In genomic region chr13:108895220-108895704, GRCh38 we compare ENCODE assay signal across 8 cellular contexts.
A peak's percentile ranks its signal among the peaks of the same experiment; 100 is the strongest.
DNase-seq lines count a peak whose midpoint lies in the region; ATAC-seq and TF ChIP-seq lines count a peak whose summit lies in the region.

No MANE protein-coding gene starts in this region.

- H3K4me1 Mint-ChIP-seq in CD4-positive, CD25-positive, alpha-beta regulatory T cell: peaks cover 0 to 15% (median 10%) of the 10 kb centered on the region in 4 donors
- H3K4me1 Mint-ChIP-seq in mesothelial cell of epicardium: no peaks in the 10 kb centered on the region
- H3K4me1 Mint-ChIP-seq in activated T-cell treated with anti-CD3 and anti-CD28 coated beads, Interleukin-2, amount 50 U/mL, for 24 hours (ENCODE audit: low read depth): peaks cover 7% of the 10 kb centered on the region

- peaks cover 0 to 2% (median 0%) of the 10 kb centered on the region in 7 donors for H3K9me3 Mint-ChIP-seq in CD4-positive, CD25-positive, alpha-beta regulatory T cell
- H3K9me3 Mint-ChIP-seq in mesothelial cell of epicardium: no peaks in the 10 kb centered on the region
- H3K9me3 Mint-ChIP-seq in activated T-cell treated with anti-CD3 and anti-CD28 coated beads, Interleukin-2, amount 50 U/mL, for 24 hours: no peaks in the 10 kb centered on the region

- intact Hi-C loops in breast epithelium (cut with DNase I; ENCODE audit: low total_unique reads): no loop called here

- no peak for TF ChIP-seq POLR2A in breast epithelium (IDR thresholded peaks at IDR 0.05)

- H3K4me3 Mint-ChIP-seq in CD4-positive, CD25-positive, alpha-beta regulatory T cell: no peak overlapping the region
- H3K4me3 Mint-ChIP-seq in mesothelial cell of epicardium: no peak overlapping the region
- no peak overlapping the region for H3K4me3 Mint-ChIP-seq in activated T-cell treated with anti-CD3 and anti-CD28 coated beads, Interleukin-2, amount 50 U/mL, for 24 hours

- H3K4me1 ChIP-seq in CD4-positive, CD25-positive, alpha-beta regulatory T cell (ENCODE audit: control insufficient read depth, insufficient read depth, low read length, poor library complexity, severe bottlenecking): no peaks in the 10 kb centered on the region
- no peaks in the 10 kb centered on the region for H3K4me1 ChIP-seq in breast epithelium

- no peaks in the 10 kb centered on the region for H3K36me3 Mint-ChIP-seq in CD4-positive, CD25-positive, alpha-beta regulatory T cell
- no peaks in the 10 kb centered on the region for H3K36me3 Mint-ChIP-seq in mesothelial cell of epicardium
- no peaks in the 10 kb centered on the region for H3K36me3 Mint-ChIP-seq in activated T-cell treated with anti-CD3 and anti-CD28 coated beads, Interleukin-2, amount 50 U/mL, for 24 hours (ENCODE audit: low read depth)

- no peak overlapping the region for H3K27ac ChIP-seq in CD4-positive, CD25-positive, alpha-beta regulatory T cell (ENCODE audit: insufficient read depth, low read length, poor library complexity, severe bottlenecking)
- no peak overlapping the region for H3K27ac ChIP-seq in breast epithelium

- no peaks in the 10 kb centered on the region for H3K27me3 ChIP-seq in CD4-positive, CD25-positive, alpha-beta regulatory T cell (ENCODE audit: control insufficient read depth, insufficient read depth, low read length)
- no peaks in the 10 kb centered on the region for H3K27me3 ChIP-seq in breast epithelium

- no peaks in the 10 kb centered on the region for H3K27me3 Mint-ChIP-seq in CD4-positive, CD25-positive, alpha-beta regulatory T cell
- no peaks in the 10 kb centered on the region for H3K27me3 Mint-ChIP-seq in mesothelial cell of epicardium (ENCODE audit: low read depth)
- peaks cover 8% of the 10 kb centered on the region for H3K27me3 Mint-ChIP-seq in activated T-cell treated with anti-CD3 and anti-CD28 coated beads, Interleukin-2, amount 50 U/mL, for 24 hours

- no peak overlapping the region for H3K4me3 ChIP-seq in CD4-positive, CD25-positive, alpha-beta regulatory T cell (ENCODE audit: low read depth, low read length)
- no peak overlapping the region for H3K4me3 ChIP-seq in breast epithelium

- DNase-seq in CD4-positive, CD25-positive, alpha-beta regulatory T cell: peak in 2 of 3 donors; percentile 43 to 58
- peak; percentile 25 for DNase-seq in NCI-H345 treated with DMSO at 0.1 percent for 48 hours (lab: John Stamatoyannopoulos, UW; ENCODE audit: unreplicated experiment)
- DNase-seq in breast epithelium (ENCODE audit: low spot score in 2 of 2): no peak
- DNase-seq in mesothelial cell of epicardium (ENCODE audit: low spot score in 2 of 2, unreplicated experiment in 2 of 2): no peak
- DNase-seq in GOT3 (lab: John Stamatoyannopoulos, UW): no peak
- DNase-seq in KG1 (lab: John Stamatoyannopoulos, UW): no peak
- no peak for DNase-seq in activated T-cell treated with anti-CD3 and anti-CD28 coated beads, Interleukin-2, amount 50 U/mL, for 24 hours

- no peaks in the 10 kb centered on the region for H3K9me3 ChIP-seq in CD4-positive, CD25-positive, alpha-beta regulatory T cell (ENCODE audit: control insufficient read depth in 2 of 2, low read length in 2 of 2)
- H3K9me3 ChIP-seq in breast epithelium: no peaks in the 10 kb centered on the region

- H3K27ac Mint-ChIP-seq in CD4-positive, CD25-positive, alpha-beta regulatory T cell: no peak overlapping the region
- H3K27ac Mint-ChIP-seq in mesothelial cell of epicardium: no peak overlapping the region
- no peak overlapping the region for H3K27ac Mint-ChIP-seq in activated T-cell treated with anti-CD3 and anti-CD28 coated beads, Interleukin-2, amount 50 U/mL, for 24 hours

- H3K36me3 ChIP-seq in CD4-positive, CD25-positive, alpha-beta regulatory T cell (ENCODE audit: control insufficient read depth, insufficient read depth, low read length): no peaks in the 10 kb centered on the region
- no peaks in the 10 kb centered on the region for H3K36me3 ChIP-seq in breast epithelium

- TF ChIP-seq CTCF in breast epithelium (IDR thresholded peaks at IDR 0.05) (peak in 2 of 3 donors; percentile 26 to 39), mesothelial cell of epicardium (IDR thresholded peaks at IDR 0.05; ENCODE audit: unreplicated experiment) (peak; percentile 87)

- ATAC-seq in CD4-positive, CD25-positive, alpha-beta regulatory T cell (ENCODE audit: low read depth in 2 of 2): no peak
- peak; percentile 62 for ATAC-seq in GM21526 (IDR thresholded peaks at IDR 0.05; ENCODE audit: low FRiP score, unreplicated experiment)

Comparison
In these comparisons a context has a peak if more than half of its experiments do, and no peak if none do; other contexts are left out.
1. DNase-seq: peak in CD4-positive, CD25-positive, alpha-beta regulatory T cell (2 of 3) and NCI-H345 treated with DMSO at 0.1 percent for 48 hours (single experiment); none in breast epithelium (0 of 2), mesothelial cell of epicardium (0 of 2), GOT3 (single experiment), KG1 (single experiment) and activated T-cell treated with anti-CD3 and anti-CD28 coated beads, Interleukin-2, amount 50 U/mL, for 24 hours (single experiment).